1 cellular context compared by ENCODE assay signal in the genomic region with DNA sequence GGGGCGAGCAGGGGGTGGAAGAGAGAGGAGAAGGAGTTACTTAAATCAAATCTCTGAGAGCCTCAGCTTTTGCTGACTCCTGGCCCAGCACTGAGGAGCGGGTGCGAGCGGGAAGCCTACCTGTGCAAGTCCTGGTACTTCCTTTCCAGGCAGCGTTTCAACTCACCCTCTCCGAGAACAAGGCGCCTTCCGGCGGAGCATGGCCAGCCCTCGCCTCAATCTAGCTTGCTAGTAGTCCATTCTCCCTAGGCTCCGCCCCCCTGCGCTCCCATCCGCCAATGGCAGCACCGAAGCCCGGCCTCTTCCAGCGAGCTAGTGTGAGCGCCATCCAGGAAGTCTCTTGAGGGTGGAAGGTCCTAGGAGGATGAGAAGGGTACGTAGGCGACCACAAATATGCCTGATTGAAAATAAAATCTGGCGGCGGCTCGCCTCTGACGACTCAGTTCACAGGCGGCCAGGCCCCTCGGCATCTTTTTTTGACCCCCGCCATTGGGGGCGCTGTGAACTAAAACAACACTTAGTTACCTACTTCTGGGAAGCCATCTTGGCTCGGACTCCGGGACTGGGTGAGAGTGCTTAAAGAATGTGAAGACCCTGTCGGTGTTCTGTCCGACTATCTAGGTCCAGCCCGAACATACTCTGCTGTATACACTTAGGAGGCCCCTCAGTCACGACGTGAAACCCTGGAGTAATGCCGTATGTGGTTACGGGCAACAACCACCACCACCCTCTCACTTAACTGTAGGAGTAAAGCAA.
TF ChIP-seq lines count a peak whose summit lies in the region.

CHD8 (minus strand) TSS at position 212 of the 756 bp plus-strand sequence. CDS start 24,480 bp downstream, outside the sequence.

TF ChIP-seq in K562, 482 proteins besides CTCF, POLR2A, EP300 and RAD21 (continued from another document):
- TF ChIP-seq ZNF609 (CRISPR knock-in tag; IDR thresholded peaks at IDR 0.05; ENCODE audit: borderline replicate concordance), result no peak
- TF ChIP-seq HNRNPLL (IDR thresholded peaks at IDR 0.05; ENCODE audit: low read depth, low read length, poor library complexity, severe bottlenecking), result no peak
